11 cellular contexts compared by ENCODE assay signal in genomic region chrX:46582964-46583363, GRCh38. TPM values are rescaled to one million over a fixed set of nuclear protein-coding genes. Genes with fewer than 3 reads are reported as not detected.
DNase-seq lines count a peak whose midpoint lies in the region; ATAC-seq and TF ChIP-seq lines count a peak whose summit lies in the region.
"Had no signal": no experiment of that assay in that cellular context is flagged by ENCODE, and none has a peak within 500 bp of the region (broad histone marks: within the 10 kb centered on the region; RNA-seq: fewer than 3 reads in every experiment).

No MANE protein-coding gene starts in this region.

- intact Hi-C loops in sciatic nerve (cut with DNase I), result no loop called here

- TF ChIP-seq CTCF in WI38 (IDR thresholded peaks at IDR 0.05; ENCODE audit: low read depth, low read length), result no peak
- TF ChIP-seq CTCF in fibroblast of the aortic adventitia (IDR thresholded peaks at IDR 0.05; ENCODE audit: insufficient read depth, low read length), result no peak

- H3K4me3 ChIP-seq in WI38 (ENCODE audit: low read depth, low read length), result peak overlapping the region; percentile 21; the same call in 1 of the 2 replicates
- no peak overlapping the region for H3K4me3 ChIP-seq in fibroblast of the aortic adventitia (ENCODE audit: low read depth, low read length)
- H3K4me3 ChIP-seq: tibial nerve had no signal

- DNase-seq in GM04503 (ENCODE audit: low read depth) (peak; percentile 84), fibroblast of the aortic adventitia (ENCODE audit: low read depth) (peak; percentile 92), sciatic nerve (ENCODE audit: low spot score) (no peak), 8988T (no peak)
- DNase-seq: NCI-H146, SHP77 treated with DMSO at 0.1 percent for 48 hours had no signal

- ATAC-seq in sciatic nerve (peak; percentile 82), GM21381 (IDR thresholded peaks at IDR 0.05; ENCODE audit: unreplicated experiment) (no peak), GM21737 (IDR thresholded peaks at IDR 0.05; ENCODE audit: unreplicated experiment) (no peak), GM21619 (IDR thresholded peaks at IDR 0.05; ENCODE audit: unreplicated experiment) (no peak)

RNA-seq across cellular contexts. Expression of gene CHST7, which starts 9.4 kb away (rescaled TPM):
- total RNA-seq in fibroblast of the aortic adventitia (ENCODE audit: low replicate concordance) (4.2 and 6.0 TPM in 2 replicates), sciatic nerve (7.0 TPM)

RNA-seq across cellular contexts. Expression of gene ZNF674, which starts 37.7 kb away (rescaled TPM):
- total RNA-seq in fibroblast of the aortic adventitia (ENCODE audit: low replicate concordance) (5.2 and 6.0 TPM in 2 replicates), sciatic nerve (6.6 TPM)

Comparison
In these comparisons a context has a peak if more than half of its experiments do, and no peak if none do; other contexts are left out.
1. DNase-seq: peak in GM04503 (single experiment) and fibroblast of the aortic adventitia (single experiment); none in sciatic nerve (single experiment) and 8988T (single experiment).